24 cellular contexts compared by ENCODE assay signal in genomic region chrX:123477673-123478072, GRCh38.
"Had no signal": no experiment of that assay in that cellular context is flagged by ENCODE, and none has a peak within 500 bp of the region (broad histone marks: within the 10 kb centered on the region; RNA-seq: fewer than 3 reads in every experiment).

No MANE protein-coding gene starts in this region.

- H3K27ac ChIP-seq: cardiac muscle cell, right lobe of liver, stomach, suprapubic skin, tibial artery, upper lobe of right lung, VCaP had no signal

- H3K4me3 ChIP-seq: cardiac muscle cell, right lobe of liver, stomach, suprapubic skin, tibial artery, upper lobe of right lung had no signal

- H3K9me3 ChIP-seq: right lobe of liver, stomach, suprapubic skin, tibial artery, upper lobe of right lung had no signal

- H3K4me1 ChIP-seq: right lobe of liver, suprapubic skin, upper lobe of right lung had no signal

- H3K36me3 ChIP-seq: cardiac muscle cell, right lobe of liver, stomach, suprapubic skin, tibial artery, upper lobe of right lung had no signal

- H3K27me3 ChIP-seq: cardiac muscle cell, right lobe of liver, stomach, suprapubic skin, tibial artery, upper lobe of right lung had no signal

- ATAC-seq: activated naive CD4-positive, alpha-beta T cell treated with anti-CD3 and anti-CD28 coated beads, Interleukin-2, amount 50 U/mL, for 72 hours; activated T-cell treated with anti-CD3 and anti-CD28 coated beads, Interleukin-2, amount 50 U/mL, for 72 hours; left colon; right lobe of liver; stimulated activated naive B cell treated with anti-CD40 and anti-IgM and Interleukin-4, amounts not matched to agents 10 μg/mL and 1 μg/mL and 100 μg/mL, for 72 hours; upper lobe of right lung had no signal

- DNase-seq: activated CD4-positive, alpha-beta T cell treated with anti-CD3 and anti-CD28 coated beads for 4 hours; activated CD4-positive, alpha-beta T cell treated with anti-CD3 and anti-CD28 coated beads, Interleukin-2, amount 50 U/mL, for 4 hours; activated naive CD4-positive, alpha-beta T cell; activated T-cell treated with anti-CD3 and anti-CD28 coated beads for 4 hours; activated T-cell treated with anti-CD3 and anti-CD28 coated beads, Interleukin-2, amount 50 U/mL, for 72 hours; cortex of kidney; head of caudate nucleus; hippocampal formation; left colon; mammary epithelial cell; posterior cingulate gyrus; right lobe of liver; small intestine; stimulated activated CD4-positive, alpha-beta T cell treated with anti-CD3 and anti-CD28 coated beads, Interleukin-1b, Interleukin-23, amount 100 ng/mL, for 48 hours; stimulated activated naive B cell treated with anti-CD40 and anti-IgM and Interleukin-4, amounts not matched to agents 10 μg/mL and 1 μg/mL and 100 μg/mL, for 72 hours; stomach; tibial artery; upper lobe of right lung had no signal

- FAIRE-seq: endothelial cell of umbilical vein, keratinocyte, small intestine had no signal
